1 cellular context compared by ENCODE assay signal in the genomic region with DNA sequence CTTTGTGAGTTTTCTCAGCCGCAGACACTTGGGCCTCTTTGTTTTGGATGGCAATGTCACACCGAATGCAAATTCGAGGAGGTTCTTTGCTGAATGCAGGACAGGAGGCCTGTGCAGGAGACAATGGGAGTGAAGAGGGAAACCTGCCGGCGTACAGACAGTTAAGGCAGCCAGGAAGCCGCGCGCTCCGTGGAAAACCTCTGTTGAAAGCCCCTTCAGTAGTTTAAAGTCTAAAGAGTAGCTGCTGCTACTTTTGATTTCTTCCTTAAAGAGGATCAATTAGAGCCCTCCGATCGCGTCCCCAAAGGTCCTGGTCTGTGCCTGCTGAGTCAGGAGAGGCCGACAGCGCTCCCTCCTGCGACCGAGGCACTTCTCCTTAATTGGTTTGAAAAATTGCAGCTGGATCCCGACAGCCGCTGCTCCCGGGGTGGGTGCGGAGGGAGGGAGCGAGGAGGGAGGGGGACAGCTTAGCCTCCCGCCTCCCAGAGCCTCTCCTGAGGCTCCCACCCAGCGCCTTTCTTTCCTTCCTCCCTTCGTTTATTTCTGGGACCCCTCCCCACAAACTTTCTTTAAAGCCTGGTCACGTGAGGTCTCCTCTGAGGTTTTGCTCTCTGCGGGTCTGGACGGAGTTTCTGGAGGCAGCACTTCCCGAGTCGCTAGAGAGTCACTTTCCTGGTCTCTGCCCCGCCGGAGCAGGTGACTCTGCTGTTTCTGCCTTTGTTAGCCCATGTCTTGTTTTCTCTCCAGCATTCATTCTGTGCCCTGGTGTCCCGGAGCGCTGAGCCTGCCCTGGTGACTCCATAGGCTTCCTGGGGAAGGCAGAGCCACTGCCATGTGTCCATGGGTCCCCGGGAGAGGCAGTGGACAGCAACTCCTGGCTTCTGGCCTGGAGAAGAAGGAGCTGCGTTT.
A peak's percentile ranks its signal among the peaks of the same experiment; 100 is the strongest.
TF ChIP-seq lines count a peak whose summit lies in the region.

No MANE protein-coding gene starts in this region.

TF ChIP-seq in K562, 482 proteins besides CTCF, POLR2A, EP300 and RAD21 (continued from another document and continues in another):
- TF ChIP-seq, protein P1, sequence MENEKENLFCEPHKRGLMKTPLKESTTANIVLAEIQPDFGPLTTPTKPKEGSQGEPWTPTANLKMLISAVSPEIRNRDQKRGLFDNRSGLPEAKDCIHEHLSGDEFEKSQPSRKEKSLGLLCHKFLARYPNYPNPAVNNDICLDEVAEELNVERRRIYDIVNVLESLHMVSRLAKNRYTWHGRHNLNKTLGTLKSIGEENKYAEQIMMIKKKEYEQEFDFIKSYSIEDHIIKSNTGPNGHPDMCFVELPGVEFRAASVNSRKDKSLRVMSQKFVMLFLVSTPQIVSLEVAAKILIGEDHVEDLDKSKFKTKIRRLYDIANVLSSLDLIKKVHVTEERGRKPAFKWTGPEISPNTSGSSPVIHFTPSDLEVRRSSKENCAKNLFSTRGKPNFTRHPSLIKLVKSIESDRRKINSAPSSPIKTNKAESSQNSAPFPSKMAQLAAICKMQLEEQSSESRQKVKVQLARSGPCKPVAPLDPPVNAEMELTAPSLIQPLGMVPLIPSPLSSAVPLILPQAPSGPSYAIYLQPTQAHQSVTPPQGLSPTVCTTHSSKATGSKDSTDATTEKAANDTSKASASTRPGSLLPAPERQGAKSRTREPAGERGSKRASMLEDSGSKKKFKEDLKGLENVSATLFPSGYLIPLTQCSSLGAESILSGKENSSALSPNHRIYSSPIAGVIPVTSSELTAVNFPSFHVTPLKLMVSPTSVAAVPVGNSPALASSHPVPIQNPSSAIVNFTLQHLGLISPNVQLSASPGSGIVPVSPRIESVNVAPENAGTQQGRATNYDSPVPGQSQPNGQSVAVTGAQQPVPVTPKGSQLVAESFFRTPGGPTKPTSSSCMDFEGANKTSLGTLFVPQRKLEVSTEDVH (IDR thresholded peaks at IDR 0.05; ENCODE audit: low read depth, partially characterized antibody): no peak
- TF ChIP-seq ZNF589 (CRISPR knock-in tag; IDR thresholded peaks at IDR 0.05; ENCODE audit: low read depth): no peak
- TF ChIP-seq ZNF282 (CRISPR knock-in tag; IDR thresholded peaks at IDR 0.05): no peak
- TF ChIP-seq, protein P2, sequence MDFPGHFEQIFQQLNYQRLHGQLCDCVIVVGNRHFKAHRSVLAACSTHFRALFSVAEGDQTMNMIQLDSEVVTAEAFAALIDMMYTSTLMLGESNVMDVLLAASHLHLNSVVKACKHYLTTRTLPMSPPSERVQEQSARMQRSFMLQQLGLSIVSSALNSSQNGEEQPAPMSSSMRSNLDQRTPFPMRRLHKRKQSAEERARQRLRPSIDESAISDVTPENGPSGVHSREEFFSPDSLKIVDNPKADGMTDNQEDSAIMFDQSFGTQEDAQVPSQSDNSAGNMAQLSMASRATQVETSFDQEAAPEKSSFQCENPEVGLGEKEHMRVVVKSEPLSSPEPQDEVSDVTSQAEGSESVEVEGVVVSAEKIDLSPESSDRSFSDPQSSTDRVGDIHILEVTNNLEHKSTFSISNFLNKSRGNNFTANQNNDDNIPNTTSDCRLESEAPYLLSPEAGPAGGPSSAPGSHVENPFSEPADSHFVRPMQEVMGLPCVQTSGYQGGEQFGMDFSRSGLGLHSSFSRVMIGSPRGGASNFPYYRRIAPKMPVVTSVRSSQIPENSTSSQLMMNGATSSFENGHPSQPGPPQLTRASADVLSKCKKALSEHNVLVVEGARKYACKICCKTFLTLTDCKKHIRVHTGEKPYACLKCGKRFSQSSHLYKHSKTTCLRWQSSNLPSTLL (IDR thresholded peaks at IDR 0.05): no peak
- 0 out of 2 replicates have a peak, but pooled peaks have one; percentile 42 for TF ChIP-seq L3MBTL2 (IDR thresholded peaks at IDR 0.05)
- TF ChIP-seq POLR2G (IDR thresholded peaks at IDR 0.05; ENCODE audit: low read depth, low read length): peak; percentile 53; the same call in 1 of the 2 replicates
- TF ChIP-seq, protein P3, sequence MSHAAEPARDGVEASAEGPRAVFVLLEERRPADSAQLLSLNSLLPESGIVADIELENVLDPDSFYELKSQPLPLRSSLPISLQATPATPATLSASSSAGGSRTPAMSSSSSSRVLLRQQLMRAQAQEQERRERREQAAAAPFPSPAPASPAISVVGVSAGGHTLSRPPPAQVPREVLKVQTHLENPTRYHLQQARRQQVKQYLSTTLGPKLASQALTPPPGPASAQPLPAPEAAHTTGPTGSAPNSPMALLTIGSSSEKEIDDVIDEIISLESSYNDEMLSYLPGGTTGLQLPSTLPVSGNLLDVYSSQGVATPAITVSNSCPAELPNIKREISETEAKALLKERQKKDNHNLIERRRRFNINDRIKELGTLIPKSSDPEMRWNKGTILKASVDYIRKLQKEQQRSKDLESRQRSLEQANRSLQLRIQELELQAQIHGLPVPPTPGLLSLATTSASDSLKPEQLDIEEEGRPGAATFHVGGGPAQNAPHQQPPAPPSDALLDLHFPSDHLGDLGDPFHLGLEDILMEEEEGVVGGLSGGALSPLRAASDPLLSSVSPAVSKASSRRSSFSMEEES (CRISPR knock-in tag; IDR thresholded peaks at IDR 0.05): peak; percentile 59
- peak; percentile 51 for TF ChIP-seq RBFOX2 (IDR thresholded peaks at IDR 0.05; ENCODE audit: low read depth, low read length)
- TF ChIP-seq, protein P4, sequence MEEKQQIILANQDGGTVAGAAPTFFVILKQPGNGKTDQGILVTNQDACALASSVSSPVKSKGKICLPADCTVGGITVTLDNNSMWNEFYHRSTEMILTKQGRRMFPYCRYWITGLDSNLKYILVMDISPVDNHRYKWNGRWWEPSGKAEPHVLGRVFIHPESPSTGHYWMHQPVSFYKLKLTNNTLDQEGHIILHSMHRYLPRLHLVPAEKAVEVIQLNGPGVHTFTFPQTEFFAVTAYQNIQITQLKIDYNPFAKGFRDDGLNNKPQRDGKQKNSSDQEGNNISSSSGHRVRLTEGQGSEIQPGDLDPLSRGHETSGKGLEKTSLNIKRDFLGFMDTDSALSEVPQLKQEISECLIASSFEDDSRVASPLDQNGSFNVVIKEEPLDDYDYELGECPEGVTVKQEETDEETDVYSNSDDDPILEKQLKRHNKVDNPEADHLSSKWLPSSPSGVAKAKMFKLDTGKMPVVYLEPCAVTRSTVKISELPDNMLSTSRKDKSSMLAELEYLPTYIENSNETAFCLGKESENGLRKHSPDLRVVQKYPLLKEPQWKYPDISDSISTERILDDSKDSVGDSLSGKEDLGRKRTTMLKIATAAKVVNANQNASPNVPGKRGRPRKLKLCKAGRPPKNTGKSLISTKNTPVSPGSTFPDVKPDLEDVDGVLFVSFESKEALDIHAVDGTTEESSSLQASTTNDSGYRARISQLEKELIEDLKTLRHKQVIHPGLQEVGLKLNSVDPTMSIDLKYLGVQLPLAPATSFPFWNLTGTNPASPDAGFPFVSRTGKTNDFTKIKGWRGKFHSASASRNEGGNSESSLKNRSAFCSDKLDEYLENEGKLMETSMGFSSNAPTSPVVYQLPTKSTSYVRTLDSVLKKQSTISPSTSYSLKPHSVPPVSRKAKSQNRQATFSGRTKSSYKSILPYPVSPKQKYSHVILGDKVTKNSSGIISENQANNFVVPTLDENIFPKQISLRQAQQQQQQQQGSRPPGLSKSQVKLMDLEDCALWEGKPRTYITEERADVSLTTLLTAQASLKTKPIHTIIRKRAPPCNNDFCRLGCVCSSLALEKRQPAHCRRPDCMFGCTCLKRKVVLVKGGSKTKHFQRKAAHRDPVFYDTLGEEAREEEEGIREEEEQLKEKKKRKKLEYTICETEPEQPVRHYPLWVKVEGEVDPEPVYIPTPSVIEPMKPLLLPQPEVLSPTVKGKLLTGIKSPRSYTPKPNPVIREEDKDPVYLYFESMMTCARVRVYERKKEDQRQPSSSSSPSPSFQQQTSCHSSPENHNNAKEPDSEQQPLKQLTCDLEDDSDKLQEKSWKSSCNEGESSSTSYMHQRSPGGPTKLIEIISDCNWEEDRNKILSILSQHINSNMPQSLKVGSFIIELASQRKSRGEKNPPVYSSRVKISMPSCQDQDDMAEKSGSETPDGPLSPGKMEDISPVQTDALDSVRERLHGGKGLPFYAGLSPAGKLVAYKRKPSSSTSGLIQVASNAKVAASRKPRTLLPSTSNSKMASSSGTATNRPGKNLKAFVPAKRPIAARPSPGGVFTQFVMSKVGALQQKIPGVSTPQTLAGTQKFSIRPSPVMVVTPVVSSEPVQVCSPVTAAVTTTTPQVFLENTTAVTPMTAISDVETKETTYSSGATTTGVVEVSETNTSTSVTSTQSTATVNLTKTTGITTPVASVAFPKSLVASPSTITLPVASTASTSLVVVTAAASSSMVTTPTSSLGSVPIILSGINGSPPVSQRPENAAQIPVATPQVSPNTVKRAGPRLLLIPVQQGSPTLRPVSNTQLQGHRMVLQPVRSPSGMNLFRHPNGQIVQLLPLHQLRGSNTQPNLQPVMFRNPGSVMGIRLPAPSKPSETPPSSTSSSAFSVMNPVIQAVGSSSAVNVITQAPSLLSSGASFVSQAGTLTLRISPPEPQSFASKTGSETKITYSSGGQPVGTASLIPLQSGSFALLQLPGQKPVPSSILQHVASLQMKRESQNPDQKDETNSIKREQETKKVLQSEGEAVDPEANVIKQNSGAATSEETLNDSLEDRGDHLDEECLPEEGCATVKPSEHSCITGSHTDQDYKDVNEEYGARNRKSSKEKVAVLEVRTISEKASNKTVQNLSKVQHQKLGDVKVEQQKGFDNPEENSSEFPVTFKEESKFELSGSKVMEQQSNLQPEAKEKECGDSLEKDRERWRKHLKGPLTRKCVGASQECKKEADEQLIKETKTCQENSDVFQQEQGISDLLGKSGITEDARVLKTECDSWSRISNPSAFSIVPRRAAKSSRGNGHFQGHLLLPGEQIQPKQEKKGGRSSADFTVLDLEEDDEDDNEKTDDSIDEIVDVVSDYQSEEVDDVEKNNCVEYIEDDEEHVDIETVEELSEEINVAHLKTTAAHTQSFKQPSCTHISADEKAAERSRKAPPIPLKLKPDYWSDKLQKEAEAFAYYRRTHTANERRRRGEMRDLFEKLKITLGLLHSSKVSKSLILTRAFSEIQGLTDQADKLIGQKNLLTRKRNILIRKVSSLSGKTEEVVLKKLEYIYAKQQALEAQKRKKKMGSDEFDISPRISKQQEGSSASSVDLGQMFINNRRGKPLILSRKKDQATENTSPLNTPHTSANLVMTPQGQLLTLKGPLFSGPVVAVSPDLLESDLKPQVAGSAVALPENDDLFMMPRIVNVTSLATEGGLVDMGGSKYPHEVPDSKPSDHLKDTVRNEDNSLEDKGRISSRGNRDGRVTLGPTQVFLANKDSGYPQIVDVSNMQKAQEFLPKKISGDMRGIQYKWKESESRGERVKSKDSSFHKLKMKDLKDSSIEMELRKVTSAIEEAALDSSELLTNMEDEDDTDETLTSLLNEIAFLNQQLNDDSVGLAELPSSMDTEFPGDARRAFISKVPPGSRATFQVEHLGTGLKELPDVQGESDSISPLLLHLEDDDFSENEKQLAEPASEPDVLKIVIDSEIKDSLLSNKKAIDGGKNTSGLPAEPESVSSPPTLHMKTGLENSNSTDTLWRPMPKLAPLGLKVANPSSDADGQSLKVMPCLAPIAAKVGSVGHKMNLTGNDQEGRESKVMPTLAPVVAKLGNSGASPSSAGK (IDR thresholded peaks at IDR 0.05): peak; percentile 19; the same call in 1 of the 2 replicates
- no peak for TF ChIP-seq MYC (IDR thresholded peaks at IDR 0.05; ENCODE audit: low read depth, low read length)
- no peak for TF ChIP-seq MYC (CRISPR knock-in tag; IDR thresholded peaks at IDR 0.05; ENCODE audit: borderline replicate concordance, low read depth)
- TF ChIP-seq BHLHE40 (IDR thresholded peaks at IDR 0.05; ENCODE audit: low read length): peak; percentile 63
- peak; percentile 39 to 47; a peak in 1 of 4 replicates for TF ChIP-seq MAZ (CRISPR knock-in tag; conservative IDR thresholded peaks at IDR 0.05 in 1 of 2, IDR thresholded peaks at IDR 0.05 in 1 of 2)
- TF ChIP-seq, protein P5, sequence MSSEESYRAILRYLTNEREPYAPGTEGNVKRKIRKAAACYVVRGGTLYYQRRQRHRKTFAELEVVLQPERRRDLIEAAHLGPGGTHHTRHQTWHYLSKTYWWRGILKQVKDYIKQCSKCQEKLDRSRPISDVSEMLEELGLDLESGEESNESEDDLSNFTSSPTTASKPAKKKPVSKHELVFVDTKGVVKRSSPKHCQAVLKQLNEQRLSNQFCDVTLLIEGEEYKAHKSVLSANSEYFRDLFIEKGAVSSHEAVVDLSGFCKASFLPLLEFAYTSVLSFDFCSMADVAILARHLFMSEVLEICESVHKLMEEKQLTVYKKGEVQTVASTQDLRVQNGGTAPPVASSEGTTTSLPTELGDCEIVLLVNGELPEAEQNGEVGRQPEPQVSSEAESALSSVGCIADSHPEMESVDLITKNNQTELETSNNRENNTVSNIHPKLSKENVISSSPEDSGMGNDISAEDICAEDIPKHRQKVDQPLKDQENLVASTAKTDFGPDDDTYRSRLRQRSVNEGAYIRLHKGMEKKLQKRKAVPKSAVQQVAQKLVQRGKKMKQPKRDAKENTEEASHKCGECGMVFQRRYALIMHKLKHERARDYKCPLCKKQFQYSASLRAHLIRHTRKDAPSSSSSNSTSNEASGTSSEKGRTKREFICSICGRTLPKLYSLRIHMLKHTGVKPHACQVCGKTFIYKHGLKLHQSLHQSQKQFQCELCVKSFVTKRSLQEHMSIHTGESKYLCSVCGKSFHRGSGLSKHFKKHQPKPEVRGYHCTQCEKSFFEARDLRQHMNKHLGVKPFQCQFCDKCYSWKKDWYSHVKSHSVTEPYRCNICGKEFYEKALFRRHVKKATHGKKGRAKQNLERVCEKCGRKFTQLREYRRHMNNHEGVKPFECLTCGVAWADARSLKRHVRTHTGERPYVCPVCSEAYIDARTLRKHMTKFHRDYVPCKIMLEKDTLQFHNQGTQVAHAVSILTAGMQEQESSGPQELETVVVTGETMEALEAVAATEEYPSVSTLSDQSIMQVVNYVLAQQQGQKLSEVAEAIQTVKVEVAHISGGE (CRISPR knock-in tag; IDR thresholded peaks at IDR 0.05): 0 out of 6 replicates have a peak, but pooled peaks of 1 of the 3 experiments have one; percentile 8
- TF ChIP-seq, protein P6, sequence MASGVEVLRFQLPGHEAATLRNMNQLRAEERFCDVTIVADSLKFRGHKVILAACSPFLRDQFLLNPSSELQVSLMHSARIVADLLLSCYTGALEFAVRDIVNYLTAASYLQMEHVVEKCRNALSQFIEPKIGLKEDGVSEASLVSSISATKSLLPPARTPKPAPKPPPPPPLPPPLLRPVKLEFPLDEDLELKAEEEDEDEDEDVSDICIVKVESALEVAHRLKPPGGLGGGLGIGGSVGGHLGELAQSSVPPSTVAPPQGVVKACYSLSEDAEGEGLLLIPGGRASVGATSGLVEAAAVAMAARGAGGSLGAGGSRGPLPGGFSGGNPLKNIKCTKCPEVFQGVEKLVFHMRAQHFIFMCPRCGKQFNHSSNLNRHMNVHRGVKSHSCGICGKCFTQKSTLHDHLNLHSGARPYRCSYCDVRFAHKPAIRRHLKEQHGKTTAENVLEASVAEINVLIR (CRISPR knock-in tag; IDR thresholded peaks at IDR 0.05): no peak
- TF ChIP-seq, protein P7, sequence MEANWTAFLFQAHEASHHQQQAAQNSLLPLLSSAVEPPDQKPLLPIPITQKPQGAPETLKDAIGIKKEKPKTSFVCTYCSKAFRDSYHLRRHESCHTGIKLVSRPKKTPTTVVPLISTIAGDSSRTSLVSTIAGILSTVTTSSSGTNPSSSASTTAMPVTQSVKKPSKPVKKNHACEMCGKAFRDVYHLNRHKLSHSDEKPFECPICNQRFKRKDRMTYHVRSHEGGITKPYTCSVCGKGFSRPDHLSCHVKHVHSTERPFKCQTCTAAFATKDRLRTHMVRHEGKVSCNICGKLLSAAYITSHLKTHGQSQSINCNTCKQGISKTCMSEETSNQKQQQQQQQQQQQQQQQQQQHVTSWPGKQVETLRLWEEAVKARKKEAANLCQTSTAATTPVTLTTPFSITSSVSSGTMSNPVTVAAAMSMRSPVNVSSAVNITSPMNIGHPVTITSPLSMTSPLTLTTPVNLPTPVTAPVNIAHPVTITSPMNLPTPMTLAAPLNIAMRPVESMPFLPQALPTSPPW (CRISPR knock-in tag; IDR thresholded peaks at IDR 0.05): peak; percentile 68
- no peak for TF ChIP-seq ZNF584 (CRISPR knock-in tag; IDR thresholded peaks at IDR 0.05; ENCODE audit: low read depth)
- TF ChIP-seq TOE1 (IDR thresholded peaks at IDR 0.05; ENCODE audit: borderline replicate concordance): peak; percentile 40; the same call in 1 of the 2 replicates
- no peak for TF ChIP-seq TOE1 (CRISPR knock-in tag; IDR thresholded peaks at IDR 0.05; ENCODE audit: borderline replicate concordance, low read depth)
- TF ChIP-seq NFE2 (IDR thresholded peaks at IDR 0.05; ENCODE audit: low read depth): 0 out of 2 replicates have a peak, but pooled peaks have one; percentile 38
- 0 out of 2 replicates have a peak, but pooled peaks have one; percentile 37 for TF ChIP-seq FOSL1 (tag; conservative IDR thresholded peaks at IDR 0.05)
- TF ChIP-seq CXXC5 (CRISPR knock-in tag; IDR thresholded peaks at IDR 0.05): peak; percentile 28; the same call in 1 of the 2 replicates
